Comparison of ENCODE assay signal across 1 cellular context in the genomic region with DNA sequence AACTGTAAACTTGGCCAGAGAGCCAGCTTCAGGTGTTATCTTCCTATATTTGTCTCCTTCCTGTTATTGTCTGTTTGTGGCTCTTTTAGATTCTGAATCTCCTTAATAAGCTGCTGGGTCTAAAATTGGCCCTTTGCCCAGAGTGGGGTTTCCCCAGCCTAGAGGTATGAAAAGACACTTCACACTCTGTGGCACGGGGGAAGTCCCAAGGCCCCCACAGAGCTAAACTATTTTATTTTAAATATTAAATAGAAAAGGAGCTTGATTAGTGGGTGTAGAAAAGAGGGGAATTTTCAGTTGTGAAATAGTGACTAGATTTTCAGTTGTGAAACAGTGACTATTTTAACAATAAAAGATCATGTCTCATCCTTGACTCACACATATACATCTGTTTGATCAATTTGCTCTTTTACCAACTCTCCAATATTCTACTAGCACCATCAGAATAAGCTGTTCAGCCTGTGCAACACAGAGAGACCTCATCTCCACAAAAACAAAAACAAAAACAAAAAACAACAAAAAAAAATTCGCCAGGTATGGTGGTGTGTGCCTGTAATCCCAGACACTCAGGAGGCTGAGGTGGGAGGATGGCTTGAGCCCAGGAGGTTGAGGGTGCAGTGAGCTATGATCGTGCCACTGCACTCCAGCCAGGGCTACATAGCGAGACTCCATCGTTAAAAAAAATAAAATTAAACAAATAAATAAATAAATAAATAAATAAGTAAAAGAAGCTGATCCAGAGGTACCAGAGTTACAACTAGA.
TF ChIP-seq lines count a peak whose summit lies in the region.

No MANE protein-coding gene starts in this region.

TF ChIP-seq in WTC11, 78 proteins besides CTCF, POLR2A, EP300 and RAD21 (continued from another document):
- TF ChIP-seq, protein P1, sequence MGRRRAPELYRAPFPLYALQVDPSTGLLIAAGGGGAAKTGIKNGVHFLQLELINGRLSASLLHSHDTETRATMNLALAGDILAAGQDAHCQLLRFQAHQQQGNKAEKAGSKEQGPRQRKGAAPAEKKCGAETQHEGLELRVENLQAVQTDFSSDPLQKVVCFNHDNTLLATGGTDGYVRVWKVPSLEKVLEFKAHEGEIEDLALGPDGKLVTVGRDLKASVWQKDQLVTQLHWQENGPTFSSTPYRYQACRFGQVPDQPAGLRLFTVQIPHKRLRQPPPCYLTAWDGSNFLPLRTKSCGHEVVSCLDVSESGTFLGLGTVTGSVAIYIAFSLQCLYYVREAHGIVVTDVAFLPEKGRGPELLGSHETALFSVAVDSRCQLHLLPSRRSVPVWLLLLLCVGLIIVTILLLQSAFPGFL (CRISPR knock-in tag; IDR thresholded peaks at IDR 0.05; ENCODE audit: borderline replicate concordance): no peak
- TF ChIP-seq IRF2 (CRISPR knock-in tag; IDR thresholded peaks at IDR 0.05; ENCODE audit: borderline replicate concordance, low read depth) (no peak), JUN (CRISPR knock-in tag; IDR thresholded peaks at IDR 0.05) (no peak), GRHL2 (CRISPR knock-in tag; IDR thresholded peaks at IDR 0.05; ENCODE audit: insufficient replicate concordance, severe bottlenecking) (no peak)
- TF ChIP-seq, protein P2, sequence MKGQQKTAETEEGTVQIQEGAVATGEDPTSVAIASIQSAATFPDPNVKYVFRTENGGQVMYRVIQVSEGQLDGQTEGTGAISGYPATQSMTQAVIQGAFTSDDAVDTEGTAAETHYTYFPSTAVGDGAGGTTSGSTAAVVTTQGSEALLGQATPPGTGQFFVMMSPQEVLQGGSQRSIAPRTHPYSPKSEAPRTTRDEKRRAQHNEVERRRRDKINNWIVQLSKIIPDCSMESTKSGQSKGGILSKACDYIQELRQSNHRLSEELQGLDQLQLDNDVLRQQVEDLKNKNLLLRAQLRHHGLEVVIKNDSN (CRISPR knock-in tag; IDR thresholded peaks at IDR 0.05): no peak
- TF ChIP-seq, protein P3, sequence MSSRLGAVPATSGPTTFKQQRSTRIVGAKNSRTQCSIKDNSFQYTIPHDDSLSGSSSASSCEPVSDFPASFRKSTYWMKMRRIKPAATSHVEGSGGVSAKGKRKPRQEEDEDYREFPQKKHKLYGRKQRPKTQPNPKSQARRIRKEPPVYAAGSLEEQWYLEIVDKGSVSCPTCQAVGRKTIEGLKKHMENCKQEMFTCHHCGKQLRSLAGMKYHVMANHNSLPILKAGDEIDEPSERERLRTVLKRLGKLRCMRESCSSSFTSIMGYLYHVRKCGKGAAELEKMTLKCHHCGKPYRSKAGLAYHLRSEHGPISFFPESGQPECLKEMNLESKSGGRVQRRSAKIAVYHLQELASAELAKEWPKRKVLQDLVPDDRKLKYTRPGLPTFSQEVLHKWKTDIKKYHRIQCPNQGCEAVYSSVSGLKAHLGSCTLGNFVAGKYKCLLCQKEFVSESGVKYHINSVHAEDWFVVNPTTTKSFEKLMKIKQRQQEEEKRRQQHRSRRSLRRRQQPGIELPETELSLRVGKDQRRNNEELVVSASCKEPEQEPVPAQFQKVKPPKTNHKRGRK (CRISPR knock-in tag; IDR thresholded peaks at IDR 0.05; ENCODE audit: borderline replicate concordance): no peak
- TF ChIP-seq, protein P4, sequence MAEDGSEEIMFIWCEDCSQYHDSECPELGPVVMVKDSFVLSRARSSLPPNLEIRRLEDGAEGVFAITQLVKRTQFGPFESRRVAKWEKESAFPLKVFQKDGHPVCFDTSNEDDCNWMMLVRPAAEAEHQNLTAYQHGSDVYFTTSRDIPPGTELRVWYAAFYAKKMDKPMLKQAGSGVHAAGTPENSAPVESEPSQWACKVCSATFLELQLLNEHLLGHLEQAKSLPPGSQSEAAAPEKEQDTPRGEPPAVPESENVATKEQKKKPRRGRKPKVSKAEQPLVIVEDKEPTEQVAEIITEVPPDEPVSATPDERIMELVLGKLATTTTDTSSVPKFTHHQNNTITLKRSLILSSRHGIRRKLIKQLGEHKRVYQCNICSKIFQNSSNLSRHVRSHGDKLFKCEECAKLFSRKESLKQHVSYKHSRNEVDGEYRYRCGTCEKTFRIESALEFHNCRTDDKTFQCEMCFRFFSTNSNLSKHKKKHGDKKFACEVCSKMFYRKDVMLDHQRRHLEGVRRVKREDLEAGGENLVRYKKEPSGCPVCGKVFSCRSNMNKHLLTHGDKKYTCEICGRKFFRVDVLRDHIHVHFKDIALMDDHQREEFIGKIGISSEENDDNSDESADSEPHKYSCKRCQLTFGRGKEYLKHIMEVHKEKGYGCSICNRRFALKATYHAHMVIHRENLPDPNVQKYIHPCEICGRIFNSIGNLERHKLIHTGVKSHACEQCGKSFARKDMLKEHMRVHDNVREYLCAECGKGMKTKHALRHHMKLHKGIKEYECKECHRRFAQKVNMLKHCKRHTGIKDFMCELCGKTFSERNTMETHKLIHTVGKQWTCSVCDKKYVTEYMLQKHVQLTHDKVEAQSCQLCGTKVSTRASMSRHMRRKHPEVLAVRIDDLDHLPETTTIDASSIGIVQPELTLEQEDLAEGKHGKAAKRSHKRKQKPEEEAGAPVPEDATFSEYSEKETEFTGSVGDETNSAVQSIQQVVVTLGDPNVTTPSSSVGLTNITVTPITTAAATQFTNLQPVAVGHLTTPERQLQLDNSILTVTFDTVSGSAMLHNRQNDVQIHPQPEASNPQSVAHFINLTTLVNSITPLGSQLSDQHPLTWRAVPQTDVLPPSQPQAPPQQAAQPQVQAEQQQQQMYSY (CRISPR knock-in tag; IDR thresholded peaks at IDR 0.05): no peak
